Comparison of ENCODE assay signal across 21 cellular contexts in the genomic region with DNA sequence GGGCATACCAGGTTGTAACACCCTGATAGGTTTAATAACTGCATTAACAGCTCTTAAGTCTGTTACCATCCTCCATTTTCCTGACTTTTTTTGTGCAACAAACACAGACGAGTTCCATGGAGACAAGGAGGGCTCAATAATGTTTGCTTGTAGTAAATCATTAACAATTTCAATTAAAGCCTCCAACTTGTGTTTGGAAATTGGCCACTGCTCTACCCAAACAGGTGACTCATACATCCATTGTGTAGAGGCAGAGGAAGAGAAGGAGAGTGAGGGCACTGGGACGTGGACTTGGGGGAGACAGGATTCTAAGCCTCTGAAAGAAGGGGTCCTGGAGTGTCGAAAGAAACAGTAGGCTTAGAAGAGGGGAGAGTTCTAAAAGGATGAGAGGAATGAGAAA.
DNase-seq lines count a peak whose midpoint lies in the region; ATAC-seq, FAIRE-seq and TF ChIP-seq lines count a peak whose summit lies in the region.
"Had no signal": no experiment of that assay in that cellular context is flagged by ENCODE, and none has a peak within 500 bp of the region (broad histone marks: within the 10 kb centered on the region; RNA-seq: fewer than 3 reads in every experiment).

No MANE protein-coding gene starts in this region.

- H3K27ac Mint-ChIP-seq in type B pancreatic cell (peak overlapping the region; percentile 30), nephron progenitor cell (no peak overlapping the region)
- no peak overlapping the region for H3K27ac Mint-ChIP-seq in activated T-cell treated with anti-CD3 and anti-CD28 coated beads, Interleukin-2, amount 50 U/mL, for 24 hours
- H3K27ac Mint-ChIP-seq: IgD-negative memory B cell had no signal

- H3K9ac ChIP-seq in HepG2 (ENCODE audit: insufficient read depth, low read depth, low read length): no peak overlapping the region

- no peak for TF ChIP-seq CTCF in hepatocyte (IDR thresholded peaks at IDR 0.05; ENCODE audit: poor library complexity)
- TF ChIP-seq CTCF in HepG2 (CRISPR knock-in tag; IDR thresholded peaks at IDR 0.05): no peak
- no peak for TF ChIP-seq CTCF in type B pancreatic cell (conservative IDR thresholded peaks at IDR 0.05)
- no peak for TF ChIP-seq CTCF in nephron progenitor cell (IDR thresholded peaks at IDR 0.05)

- H2AFZ ChIP-seq in hepatocyte: no peak overlapping the region
- no peak overlapping the region for H2AFZ ChIP-seq in HepG2 (ENCODE audit: low read length)

- 62% methylated on average over 3 of the region's 3 CpGs for WGBS in hepatocyte (ENCODE audit: low lambda C conversion rate, missing lambda C conversion rate)
- WGBS in HepG2 (ENCODE audit: low lambda C conversion rate): 0% methylated on average over 3 of the region's 3 CpGs

- peak; percentile 44; the same call in 2 of the 3 replicates for ATAC-seq in HepG2

- intact Hi-C loops in HepG2 (cut with micrococcal nuclease; ENCODE audit: unreplicated experiment): no loop called here

- H3K9me3 Mint-ChIP-seq in type B pancreatic cell (peaks cover 19% of the 10 kb centered on the region), nephron progenitor cell (peaks cover 28% of the 10 kb centered on the region)
- peaks cover 24% of the 10 kb centered on the region for H3K9me3 Mint-ChIP-seq in activated T-cell treated with anti-CD3 and anti-CD28 coated beads, Interleukin-2, amount 50 U/mL, for 24 hours

- TF ChIP-seq EP300 in HepG2 (IDR thresholded peaks at IDR 0.05; ENCODE audit: low read depth in 2 of 2, low read length in 2 of 2) (no peak), HepG2 (CRISPR knock-in tag; IDR thresholded peaks at IDR 0.05; ENCODE audit: borderline replicate concordance) (no peak)

- CTCF ChIA-PET in HepG2 (lab: Yijun Ruan, JAX; ENCODE audit: low intra/inter-chr PET ratio, low total read pairs): no interaction called here

- H3K27me3 ChIP-seq in hepatocyte: no peaks in the 10 kb centered on the region
- no peaks in the 10 kb centered on the region for H3K27me3 ChIP-seq in HepG2 (ENCODE audit: control insufficient read depth in 1 of 2, insufficient read depth in 2 of 2, low read length in 2 of 2)
- H3K27me3 ChIP-seq: Peyer's patch, SJSA1 had no signal

- peak overlapping the region; percentile 24 for H3K27ac ChIP-seq in hepatocyte
- no peak overlapping the region for H3K27ac ChIP-seq in HepG2 (ENCODE audit: extremely low read length, insufficient read depth, low read length)
- H3K27ac ChIP-seq: C4-2B, Peyer's patch, SJSA1 had no signal

- in situ Hi-C loops in HepG2 (cut with HindIII; ENCODE audit: extremely low pct_ligation_motif_present, low pct_unique_long_range_greater_than_20kb): no loop called here

- H3K4me1 Mint-ChIP-seq in type B pancreatic cell (ENCODE audit: unreplicated experiment) (peaks cover 4% of the 10 kb centered on the region), nephron progenitor cell (no peaks in the 10 kb centered on the region)
- H3K4me1 Mint-ChIP-seq in activated T-cell treated with anti-CD3 and anti-CD28 coated beads, Interleukin-2, amount 50 U/mL, for 24 hours (ENCODE audit: low read depth): no peaks in the 10 kb centered on the region
- H3K4me1 Mint-ChIP-seq: CD8-positive, alpha-beta memory T cell; IgD-negative memory B cell had no signal

- H4K20me1 ChIP-seq in hepatocyte (ENCODE audit: insufficient read depth, poor library complexity, severe bottlenecking): no peaks in the 10 kb centered on the region
- H4K20me1 ChIP-seq in HepG2 (ENCODE audit: insufficient read depth, low read length): no peaks in the 10 kb centered on the region

- H3K4me3 Mint-ChIP-seq in type B pancreatic cell (peak overlapping the region; percentile 55), nephron progenitor cell (no peak overlapping the region)
- no peak overlapping the region for H3K4me3 Mint-ChIP-seq in activated T-cell treated with anti-CD3 and anti-CD28 coated beads, Interleukin-2, amount 50 U/mL, for 24 hours
- H3K4me3 Mint-ChIP-seq: CD8-positive, alpha-beta memory T cell; IgD-negative memory B cell had no signal

- BruUV-seq in HepG2 (replicated peaks; lab: Mats Ljungman, UMichigan): no TSS peak

- H3K79me2 ChIP-seq in hepatocyte (no peaks in the 10 kb centered on the region), HepG2 (ENCODE audit: insufficient read depth, low read length) (no peaks in the 10 kb centered on the region)

- FAIRE-seq in HepG2 (lab: Jason Lieb, UNC): no peak
- FAIRE-seq: GM18507 had no signal

- H3K36me3 Mint-ChIP-seq in type B pancreatic cell (peaks cover 11% of the 10 kb centered on the region), nephron progenitor cell (ENCODE audit: low read depth) (no peaks in the 10 kb centered on the region)
- no peaks in the 10 kb centered on the region for H3K36me3 Mint-ChIP-seq in activated T-cell treated with anti-CD3 and anti-CD28 coated beads, Interleukin-2, amount 50 U/mL, for 24 hours (ENCODE audit: low read depth)
- H3K36me3 Mint-ChIP-seq: CD8-positive, alpha-beta memory T cell; IgD-negative memory B cell had no signal

- no peak overlapping the region for H3K4me3 ChIP-seq in hepatocyte
- H3K4me3 ChIP-seq in HepG2 (replicated peaks in 1 of 3; ENCODE audit: insufficient read depth in 1 of 3, low read depth in 2 of 3, low read length in 3 of 3): no peak overlapping the region
- H3K4me3 ChIP-seq: Peyer's patch, SJSA1 had no signal

- POLR2A ChIA-PET in HepG2 (lab: Yijun Ruan, JAX): no interaction called here

- no peaks in the 10 kb centered on the region for H3K9me2 ChIP-seq in hepatocyte (replicated peaks; ENCODE audit: insufficient read depth)

- H3K9me3 ChIP-seq in hepatocyte (ENCODE audit: low read depth) (no peaks in the 10 kb centered on the region), HepG2 (ENCODE audit: low read length) (peaks cover 31% of the 10 kb centered on the region)
- H3K9me3 ChIP-seq: Peyer's patch had no signal

- H3K36me3 ChIP-seq in hepatocyte (replicated peaks; ENCODE audit: insufficient read depth, low read depth): no peaks in the 10 kb centered on the region
- no peaks in the 10 kb centered on the region for H3K36me3 ChIP-seq in HepG2 (replicated peaks in 1 of 2; ENCODE audit: control insufficient read depth in 1 of 2, insufficient read depth in 2 of 2, low read length in 2 of 2)
- H3K36me3 ChIP-seq: Peyer's patch, SJSA1 had no signal

- DNase-seq in DMS53 treated with DMSO at 0.1 percent for 48 hours (lab: John Stamatoyannopoulos, UW; ENCODE audit: unreplicated experiment) (peak; percentile 92), hepatocyte (ENCODE audit: low spot score) (peak; percentile 29), HepG2 (ENCODE audit: low spot score) (peak; percentile 50), type B pancreatic cell (ENCODE audit: extremely low spot score, unreplicated experiment) (no peak), activated gamma-delta T cell (lab: John Stamatoyannopoulos, UW) (no peak), nephron progenitor cell (no peak), COR-L47 (lab: John Stamatoyannopoulos, UW) (no peak)
- no peak for DNase-seq in activated T-cell treated with anti-CD3 and anti-CD28 coated beads, Interleukin-2, amount 50 U/mL, for 24 hours
- DNase-seq: CD8-positive, alpha-beta memory T cell; GOT3; HCEC 1CT; NCI-H1105 treated with DMSO at 0.1 percent for 48 hours; NCI-H2081 treated with DMSO at 0.1 percent for 48 hours; NCI-H2171 treated with DMSO at 0.1 percent for 48 hours; NCI-H446; NCI-H526; Peyer's patch had no signal

- no peaks in the 10 kb centered on the region for H3K27me3 Mint-ChIP-seq in type B pancreatic cell
- peaks cover 6% of the 10 kb centered on the region for H3K27me3 Mint-ChIP-seq in nephron progenitor cell (ENCODE audit: low read depth, poor library complexity)
- H3K27me3 Mint-ChIP-seq in activated T-cell treated with anti-CD3 and anti-CD28 coated beads, Interleukin-2, amount 50 U/mL, for 24 hours: no peaks in the 10 kb centered on the region
- H3K27me3 Mint-ChIP-seq: CD8-positive, alpha-beta memory T cell; IgD-negative memory B cell had no signal

- no peaks in the 10 kb centered on the region for H3K4me1 ChIP-seq in hepatocyte (ENCODE audit: insufficient read depth)
- H3K4me1 ChIP-seq in HepG2 (ENCODE audit: insufficient read depth, low read length): no peaks in the 10 kb centered on the region
- H3K4me1 ChIP-seq: Peyer's patch, SJSA1 had no signal

- no peak for TF ChIP-seq POLR2A in HepG2 (IDR thresholded peaks at IDR 0.05; ENCODE audit: insufficient read depth in 1 of 2, low read depth in 2 of 2, low read length in 2 of 2)

- no peak for TF ChIP-seq RAD21 in HepG2 (CRISPR knock-in tag; IDR thresholded peaks at IDR 0.05)

- H3K4me2 ChIP-seq in hepatocyte (no peak overlapping the region), HepG2 (ENCODE audit: low read depth, low read length) (no peak overlapping the region; the same call in 1 of the 2 replicates)

TF ChIP-seq in HepG2, 621 proteins besides CTCF, POLR2A, EP300 and RAD21 (continues in another document):
- no peak for TF ChIP-seq ZNF841 (CRISPR knock-in tag; IDR thresholded peaks at IDR 0.05; ENCODE audit: borderline replicate concordance)
- TF ChIP-seq, protein P1, sequence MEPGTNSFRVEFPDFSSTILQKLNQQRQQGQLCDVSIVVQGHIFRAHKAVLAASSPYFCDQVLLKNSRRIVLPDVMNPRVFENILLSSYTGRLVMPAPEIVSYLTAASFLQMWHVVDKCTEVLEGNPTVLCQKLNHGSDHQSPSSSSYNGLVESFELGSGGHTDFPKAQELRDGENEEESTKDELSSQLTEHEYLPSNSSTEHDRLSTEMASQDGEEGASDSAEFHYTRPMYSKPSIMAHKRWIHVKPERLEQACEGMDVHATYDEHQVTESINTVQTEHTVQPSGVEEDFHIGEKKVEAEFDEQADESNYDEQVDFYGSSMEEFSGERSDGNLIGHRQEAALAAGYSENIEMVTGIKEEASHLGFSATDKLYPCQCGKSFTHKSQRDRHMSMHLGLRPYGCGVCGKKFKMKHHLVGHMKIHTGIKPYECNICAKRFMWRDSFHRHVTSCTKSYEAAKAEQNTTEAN (CRISPR knock-in tag; conservative IDR thresholded peaks at IDR 0.05): no peak
- TF ChIP-seq SRSF1 (optimal IDR thresholded peaks at IDR 0.05; ENCODE audit: low read depth, low read length): no peak
- no peak for TF ChIP-seq DR1 (CRISPR knock-in tag; IDR thresholded peaks at IDR 0.05)
- no peak for TF ChIP-seq KDM5B (CRISPR knock-in tag; IDR thresholded peaks at IDR 0.05; ENCODE audit: borderline replicate concordance)
- TF ChIP-seq ZBTB8A (CRISPR knock-in tag; IDR thresholded peaks at IDR 0.05; ENCODE audit: borderline replicate concordance, low read depth): no peak
- no peak for TF ChIP-seq CAMTA2 (CRISPR knock-in tag; IDR thresholded peaks at IDR 0.05; ENCODE audit: borderline replicate concordance)
- TF ChIP-seq ARNT2 (CRISPR knock-in tag; IDR thresholded peaks at IDR 0.05; ENCODE audit: low read depth): no peak
- TF ChIP-seq, protein P2, sequence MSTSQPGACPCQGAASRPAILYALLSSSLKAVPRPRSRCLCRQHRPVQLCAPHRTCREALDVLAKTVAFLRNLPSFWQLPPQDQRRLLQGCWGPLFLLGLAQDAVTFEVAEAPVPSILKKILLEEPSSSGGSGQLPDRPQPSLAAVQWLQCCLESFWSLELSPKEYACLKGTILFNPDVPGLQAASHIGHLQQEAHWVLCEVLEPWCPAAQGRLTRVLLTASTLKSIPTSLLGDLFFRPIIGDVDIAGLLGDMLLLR (CRISPR knock-in tag; IDR thresholded peaks at IDR 0.05): no peak
- no peak for TF ChIP-seq CBX2 (IDR thresholded peaks at IDR 0.05; ENCODE audit: low read depth, low read length)
- no peak for TF ChIP-seq CBX2 (CRISPR knock-in tag; IDR thresholded peaks at IDR 0.05; ENCODE audit: low read depth)

Comparison
In these comparisons a context has a peak if more than half of its experiments do, and no peak if none do; other contexts are left out.
1. DNase-seq: peak in DMS53 treated with DMSO at 0.1 percent for 48 hours (single experiment), hepatocyte (single experiment) and HepG2 (single experiment); none in type B pancreatic cell (single experiment), activated gamma-delta T cell (single experiment), nephron progenitor cell (single experiment), COR-L47 (single experiment) and activated T-cell treated with anti-CD3 and anti-CD28 coated beads, Interleukin-2, amount 50 U/mL, for 24 hours (single experiment).